In genomic region chr21:44896561-44897286, GRCh38 we compare ENCODE assay signal across 1 cellular context.
A peak's percentile ranks its signal among the peaks of the same experiment; 100 is the strongest.
TF ChIP-seq lines count a peak whose summit lies in the region.

No MANE protein-coding gene starts in this region.

TF ChIP-seq in HepG2, 621 proteins besides CTCF, POLR2A, EP300 and RAD21:
- TF ChIP-seq ZNF562 (CRISPR knock-in tag; IDR thresholded peaks at IDR 0.05; ENCODE audit: borderline replicate concordance), result no peak
- TF ChIP-seq ZNF292 (CRISPR knock-in tag; IDR thresholded peaks at IDR 0.05; ENCODE audit: borderline replicate concordance, low read depth), result no peak
- TF ChIP-seq ZBTB46 (CRISPR knock-in tag; IDR thresholded peaks at IDR 0.05; ENCODE audit: borderline replicate concordance), result no peak
- no peak for TF ChIP-seq CBX1 (IDR thresholded peaks at IDR 0.05; ENCODE audit: low read depth)
- TF ChIP-seq ZNF432 (CRISPR knock-in tag; IDR thresholded peaks at IDR 0.05; ENCODE audit: borderline replicate concordance), result no peak
- TF ChIP-seq MYC (CRISPR knock-in tag; IDR thresholded peaks at IDR 0.05; ENCODE audit: borderline replicate concordance), result 0 out of 2 replicates have a peak, but pooled peaks have one; percentile 15
- no peak for TF ChIP-seq SYNCRIP (IDR thresholded peaks at IDR 0.05; ENCODE audit: insufficient read depth, low read depth, low read length)
